17 cellular contexts compared by ENCODE assay signal in the genomic region with DNA sequence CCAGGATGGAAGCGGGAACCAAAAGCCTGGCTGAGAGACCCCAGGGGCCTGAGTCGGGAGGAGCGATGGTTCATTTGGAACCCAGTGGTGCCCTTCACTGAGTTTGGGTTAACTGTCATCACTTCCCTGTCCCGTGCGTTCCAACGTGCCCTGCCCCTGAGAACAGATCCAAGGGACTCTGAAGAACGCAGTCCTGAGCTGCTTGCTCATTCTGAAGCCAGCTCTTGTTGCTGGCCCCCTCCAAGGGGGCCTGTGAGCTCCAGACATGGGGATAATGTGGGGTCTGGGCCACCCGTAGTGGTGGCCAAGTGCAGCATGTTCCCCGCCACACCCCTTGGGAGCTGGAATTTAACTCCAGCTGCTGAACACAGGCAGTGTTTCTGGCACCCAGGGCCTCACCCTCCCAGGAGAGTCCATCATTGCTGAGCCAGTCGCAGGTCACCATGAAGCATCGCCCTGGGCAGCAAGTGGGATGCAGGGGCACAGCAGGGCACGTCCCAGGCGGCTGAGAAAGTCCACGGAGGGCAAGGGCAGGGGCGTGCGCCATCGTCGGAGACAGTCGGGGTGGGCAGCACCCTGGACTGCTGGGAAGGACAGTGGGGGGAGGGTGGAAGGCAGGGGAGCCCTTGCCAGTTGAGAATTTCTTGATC.
DNase-seq lines count a peak whose midpoint lies in the region; ATAC-seq, FAIRE-seq and TF ChIP-seq lines count a peak whose summit lies in the region.
"Had no signal": no experiment of that assay in that cellular context is flagged by ENCODE, and none has a peak within 500 bp of the region (broad histone marks: within the 10 kb centered on the region; RNA-seq: fewer than 3 reads in every experiment).

No MANE protein-coding gene starts in this region.

- H4K20me1 ChIP-seq in IMR-90 (ENCODE audit: insufficient read depth, low read length) = no peaks in the 10 kb centered on the region

- H2BK120ac ChIP-seq in IMR-90 (ENCODE audit: low read depth, low read length) = no peak overlapping the region

- no peak overlapping the region for H4K5ac ChIP-seq in IMR-90 (ENCODE audit: low read depth, low read length)

- H4K91ac ChIP-seq in IMR-90 (ENCODE audit: insufficient read depth, low read depth, low read length) = no peak overlapping the region

- no peaks in the 10 kb centered on the region for H3K9me1 ChIP-seq in IMR-90 (ENCODE audit: insufficient read depth, low read length)

- H3K4ac ChIP-seq in IMR-90 (ENCODE audit: low read depth, low read length) = no peak overlapping the region

- no peak overlapping the region for H2BK15ac ChIP-seq in IMR-90 (ENCODE audit: low read depth, low read length)

- H3K18ac ChIP-seq in IMR-90 (ENCODE audit: low read depth, low read length) = no peak overlapping the region

- TF ChIP-seq CTCF in IMR-90 (conservative IDR thresholded peaks at IDR 0.05; ENCODE audit: low read depth, low read length) (no peak), RWPE1 (conservative IDR thresholded peaks at IDR 0.05; ENCODE audit: low read depth) (no peak)

- WGBS in IMR-90 (ENCODE audit: extremely low coverage in 2 of 2, insufficient read length in 1 of 2), 2 experiments = 60% methylated on average over 12 of the region's 19 CpGs; no CpG with 5 or more reads in 1 of the 2 experiments

- H3K9me3 Mint-ChIP-seq in activated naive CD4-positive, alpha-beta T cell treated with anti-CD3 and anti-CD28 coated beads, Interleukin-2, amount 10 ng/mL, durations not matched to agents 7 days and 5 days = no peaks in the 10 kb centered on the region

- TF ChIP-seq POLR2A in IMR-90 (IDR thresholded peaks at IDR 0.05; ENCODE audit: low read depth, low read length) = no peak

- H2AK5ac ChIP-seq in IMR-90 (ENCODE audit: low read depth, low read length) = no peak overlapping the region

- in situ Hi-C loops in IMR-90 (cut with MboI; ENCODE audit: low sequenced_read_pairs) = loop anchor here (10.0 kb wide), 1 partner anchor 201 kb away; no protein-coding TSS in a partner anchor

- intact Hi-C loops in IMR-90 (cut with micrococcal nuclease) = no loop called here
- intact Hi-C loops in left colon (cut with DNase I, micrococcal nuclease) = no loop called here
- intact Hi-C loops in posterior vena cava (cut with DNase I) = no loop called here

- H3K27ac ChIP-seq in IMR-90 (ENCODE audit: insufficient read depth, low read length) (no peak overlapping the region), RWPE1 (no peak overlapping the region)
- H3K27ac ChIP-seq: A549, KMS-11 had no signal

- no peak overlapping the region for H2BK5ac ChIP-seq in IMR-90 (ENCODE audit: low read depth, low read length, poor library complexity, severe bottlenecking)

- no peak overlapping the region for H3K9ac ChIP-seq in IMR-90 (ENCODE audit: low read depth, low read length)
- H3K9ac ChIP-seq: KMS-11 had no signal

- no peaks in the 10 kb centered on the region for H3K79me1 ChIP-seq in IMR-90 (ENCODE audit: low read depth in 1 of 2, low read length in 2 of 2)

- POLR2A ChIA-PET in IMR-90 (lab: Charles Lee; ENCODE audit: unreplicated experiment) = no interaction called here
- POLR2A ChIA-PET in RWPE1 (lab: Yijun Ruan, JAX; ENCODE audit: low non-redundant PET) = no interaction called here

- dilution Hi-C loops in IMR-90 (cut with HindIII; ENCODE audit: low sequenced_read_pairs, unreplicated experiment) = no loop called here

- CTCF ChIA-PET in IMR-90 (lab: Yijun Ruan, JAX) (no interaction called here), RWPE1 (lab: Yijun Ruan, JAX) (interaction anchor here (2.9 kb wide), 1 partner anchor 9 kb away, joined by 11 read pairs; no protein-coding TSS in a partner anchor)
- CTCF ChIA-PET in activated naive CD4-positive, alpha-beta T cell treated with anti-CD3 and anti-CD28 coated beads, Interleukin-2, amount 10 ng/mL, durations not matched to agents 7 days and 5 days (lab: Charles Lee) = interaction anchor here (1.1 kb wide), 1 partner anchor 9 kb away, joined by 4 read pairs; no protein-coding TSS in a partner anchor

- FAIRE-seq in urothelium cell line (lab: Jason Lieb, UNC) = no peak
- FAIRE-seq: A549, HTR-8/SVneo had no signal

- DNase-seq in IMR-90 (no peak), T-helper 17 cell (no peak), left colon (peak in 1 of 2 donors; percentile 13), posterior vena cava (ENCODE audit: low spot score) (peak; percentile 73), urothelium cell line (ENCODE audit: low spot score) (no peak), RWPE1 (ENCODE audit: low spot score) (no peak)
- DNase-seq in activated naive CD4-positive, alpha-beta T cell treated with anti-CD3 and anti-CD28 coated beads, Interleukin-2, amount 10 ng/mL, durations not matched to agents 7 days and 5 days = no peak
- DNase-seq: DMS79, NCI-H1105 treated with DMSO at 0.1 percent for 48 hours, NCI-H2029 treated with DMSO at 0.1 percent for 48 hours, NCI-H345, NCI-H526, SIG-M5 had no signal

- no peak overlapping the region for H3K23ac ChIP-seq in IMR-90 (ENCODE audit: low read depth, low read length)

- ATAC-seq in IMR-90 (ENCODE audit: low read depth) (no peak), T-helper 17 cell (no peak), left colon (peak; percentile 8)
- ATAC-seq: A549 had no signal

- H2BK20ac ChIP-seq in IMR-90 (ENCODE audit: low read depth, low read length) = no peak overlapping the region

- BruUV-seq in IMR-90 (replicated peaks; lab: Mats Ljungman, UMichigan) = no TSS peak

- no peaks in the 10 kb centered on the region for H3K9me3 ChIP-seq in IMR-90 (ENCODE audit: control insufficient read depth, insufficient read depth, low read length)
- H3K9me3 ChIP-seq in T-helper 17 cell (ENCODE audit: control insufficient read depth, low read length, poor library complexity, severe bottlenecking) = no peaks in the 10 kb centered on the region
- H3K9me3 ChIP-seq: A549 had no signal

- no peak for TF ChIP-seq RAD21 in IMR-90 (IDR thresholded peaks at IDR 0.05; ENCODE audit: low read length)

- H3K36me3 Mint-ChIP-seq in T-helper 17 cell (ENCODE audit: low read depth) = no peaks in the 10 kb centered on the region
- H3K36me3 Mint-ChIP-seq in activated naive CD4-positive, alpha-beta T cell treated with anti-CD3 and anti-CD28 coated beads, Interleukin-2, amount 10 ng/mL, durations not matched to agents 7 days and 5 days = no peaks in the 10 kb centered on the region

- H3K4me3 ChIP-seq in IMR-90 (ENCODE audit: insufficient read depth, low read depth, low read length) = no peak overlapping the region
- H3K4me3 ChIP-seq: A549 had no signal

- peak overlapping the region; percentile 16 for H2AK9ac ChIP-seq in IMR-90 (replicated peaks; ENCODE audit: low read depth, low read length, poor library complexity)

- no peaks in the 10 kb centered on the region for H3K36me3 ChIP-seq in IMR-90 (ENCODE audit: control insufficient read depth, insufficient read depth, low read length)

- peak overlapping the region; percentile 45 for H3K27ac Mint-ChIP-seq in T-helper 17 cell
- no peak overlapping the region for H3K27ac Mint-ChIP-seq in activated naive CD4-positive, alpha-beta T cell treated with anti-CD3 and anti-CD28 coated beads, Interleukin-2, amount 10 ng/mL, durations not matched to agents 7 days and 5 days
- H3K27ac Mint-ChIP-seq: B cell had no signal

- no peak overlapping the region for H3K56ac ChIP-seq in IMR-90 (ENCODE audit: extremely low read depth, insufficient read depth, low read length)

- peaks cover 18% of the 10 kb centered on the region for H3K27me3 ChIP-seq in IMR-90 (ENCODE audit: control insufficient read depth, insufficient read depth, low read length)

- no peaks in the 10 kb centered on the region for H3K4me1 ChIP-seq in IMR-90 (ENCODE audit: control insufficient read depth, insufficient read depth, low read length)
- H3K4me1 ChIP-seq: A549 had no signal

- no peak overlapping the region for H4K8ac ChIP-seq in IMR-90 (ENCODE audit: low read depth in 2 of 2, low read length in 2 of 2)

- no peak overlapping the region for H3K4me3 Mint-ChIP-seq in T-helper 17 cell
- no peak overlapping the region for H3K4me3 Mint-ChIP-seq in activated naive CD4-positive, alpha-beta T cell treated with anti-CD3 and anti-CD28 coated beads, Interleukin-2, amount 10 ng/mL, durations not matched to agents 7 days and 5 days
- H3K4me3 Mint-ChIP-seq: B cell had no signal

- H3K4me2 ChIP-seq in IMR-90 (ENCODE audit: low read depth, low read length) = no peak overlapping the region
- H3K4me2 ChIP-seq: A549, KMS-11 had no signal

- H3K27me3 Mint-ChIP-seq in T-helper 17 cell = no peaks in the 10 kb centered on the region
- no peaks in the 10 kb centered on the region for H3K27me3 Mint-ChIP-seq in activated naive CD4-positive, alpha-beta T cell treated with anti-CD3 and anti-CD28 coated beads, Interleukin-2, amount 10 ng/mL, durations not matched to agents 7 days and 5 days
- H3K27me3 Mint-ChIP-seq: B cell had no signal

- H2AFZ ChIP-seq in IMR-90 (replicated peaks; ENCODE audit: low read length, poor library complexity) = no peak overlapping the region

- no peaks in the 10 kb centered on the region for H3K4me1 Mint-ChIP-seq in T-helper 17 cell
- no peaks in the 10 kb centered on the region for H3K4me1 Mint-ChIP-seq in activated naive CD4-positive, alpha-beta T cell treated with anti-CD3 and anti-CD28 coated beads, Interleukin-2, amount 10 ng/mL, durations not matched to agents 7 days and 5 days
- H3K4me1 Mint-ChIP-seq: B cell had no signal

- H3K14ac ChIP-seq in IMR-90 (replicated peaks; ENCODE audit: low read depth, low read length) = no peak overlapping the region

TF ChIP-seq in IMR-90, 13 proteins besides CTCF, POLR2A, EP300 and RAD21:
- TF ChIP-seq FOS (IDR thresholded peaks at IDR 0.05; ENCODE audit: low read depth, low read length) = no peak
- TF ChIP-seq BHLHE40 (IDR thresholded peaks at IDR 0.05; ENCODE audit: low read depth, low read length) = no peak
- no peak for TF ChIP-seq MAFK (IDR thresholded peaks at IDR 0.05; ENCODE audit: low read depth, low read length)
- no peak for TF ChIP-seq CEBPB (IDR thresholded peaks at IDR 0.05; ENCODE audit: low read depth, low read length)
- TF ChIP-seq MAZ (IDR thresholded peaks at IDR 0.05; ENCODE audit: borderline replicate concordance, low read depth, low read length) = no peak
- TF ChIP-seq MXI1 (IDR thresholded peaks at IDR 0.05; ENCODE audit: borderline replicate concordance, low read depth, low read length) = no peak
- no peak for TF ChIP-seq NFE2L2 (IDR thresholded peaks at IDR 0.05; ENCODE audit: low read depth, low read length)
- TF ChIP-seq, protein P1, sequence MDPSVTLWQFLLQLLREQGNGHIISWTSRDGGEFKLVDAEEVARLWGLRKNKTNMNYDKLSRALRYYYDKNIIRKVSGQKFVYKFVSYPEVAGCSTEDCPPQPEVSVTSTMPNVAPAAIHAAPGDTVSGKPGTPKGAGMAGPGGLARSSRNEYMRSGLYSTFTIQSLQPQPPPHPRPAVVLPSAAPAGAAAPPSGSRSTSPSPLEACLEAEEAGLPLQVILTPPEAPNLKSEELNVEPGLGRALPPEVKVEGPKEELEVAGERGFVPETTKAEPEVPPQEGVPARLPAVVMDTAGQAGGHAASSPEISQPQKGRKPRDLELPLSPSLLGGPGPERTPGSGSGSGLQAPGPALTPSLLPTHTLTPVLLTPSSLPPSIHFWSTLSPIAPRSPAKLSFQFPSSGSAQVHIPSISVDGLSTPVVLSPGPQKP (IDR thresholded peaks at IDR 0.05; ENCODE audit: borderline replicate concordance, low read depth, low read length) = no peak
- no peak for TF ChIP-seq RCOR1 (IDR thresholded peaks at IDR 0.05; ENCODE audit: insufficient replicate concordance, low read length)
